13 cellular contexts compared by ENCODE assay signal in genomic region chr1:87030740-87031400, GRCh38.
DNase-seq lines count a peak whose midpoint lies in the region; ATAC-seq, FAIRE-seq and TF ChIP-seq lines count a peak whose summit lies in the region.
"Had no signal": no experiment of that assay in that cellular context is flagged by ENCODE, and none has a peak within 500 bp of the region (broad histone marks: within the 10 kb centered on the region; RNA-seq: fewer than 3 reads in every experiment).

No MANE protein-coding gene starts in this region.

- TF ChIP-seq EP300 in K562 (IDR thresholded peaks at IDR 0.05; ENCODE audit: low read length): no peak

- no peaks in the 10 kb centered on the region for H3K9me3 ChIP-seq in K562 (replicated peaks; ENCODE audit: control insufficient read depth, insufficient read depth, low read depth, low read length)
- no peaks in the 10 kb centered on the region for H3K9me3 ChIP-seq in psoas muscle
- H3K9me3 ChIP-seq: pancreas had no signal

- peak; percentile 97 for ATAC-seq in GM18873 (IDR thresholded peaks at IDR 0.05; ENCODE audit: low FRiP score, unreplicated experiment)
- ATAC-seq in GM21529 (IDR thresholded peaks at IDR 0.05; ENCODE audit: unreplicated experiment): peak; percentile 91
- peak; percentile 96 for ATAC-seq in HG03066 (IDR thresholded peaks at IDR 0.05; ENCODE audit: low read depth, unreplicated experiment)
- peak; percentile 51 for ATAC-seq in K562
- ATAC-seq in psoas muscle: no peak
- ATAC-seq: pancreas had no signal

- intact Hi-C loops in K562 (cut with micrococcal nuclease): no loop called here
- intact Hi-C loops in psoas muscle (cut with DNase I): no loop called here

- no peak for TF ChIP-seq POLR2A in K562 (conservative IDR thresholded peaks at IDR 0.05)

- in situ Hi-C loops in K562 (cut with MboI): no loop called here

- no peaks in the 10 kb centered on the region for H3K27me3 ChIP-seq in K562 (ENCODE audit: control insufficient read depth in 2 of 2, insufficient read depth in 2 of 2, low read length in 2 of 2)
- no peaks in the 10 kb centered on the region for H3K27me3 ChIP-seq in psoas muscle (ENCODE audit: insufficient read depth in 3 of 3, low read length in 2 of 3)
- H3K27me3 ChIP-seq: pancreas had no signal

- DNase-seq in K562 (ENCODE audit: extremely low read depth in 1 of 4, low spot score in 3 of 4): no peak
- no peak for DNase-seq in activated CD4-positive, alpha-beta T cell treated with anti-CD3 and anti-CD28 coated beads, Interleukin-2, amount 50 U/mL, for 48 hours
- no peak for DNase-seq in NCI-H2107 (lab: John Stamatoyannopoulos, UW)
- no peak for DNase-seq in psoas muscle
- DNase-seq in DMS 273 (lab: John Stamatoyannopoulos, UW; ENCODE audit: unreplicated experiment): no peak
- DNase-seq: activated naive CD8-positive, alpha-beta T cell treated with anti-CD3 and anti-CD28 coated beads, Interleukin-2, amount 10 ng/mL, durations not matched to agents 7 days and 5 days; CD4-positive, CD25-positive, alpha-beta regulatory T cell; NCI-H510A treated with DMSO at 0.1 percent for 48 hours; pancreas; stimulated activated CD4-positive, alpha-beta T cell treated with anti-CD3 and anti-CD28 coated beads, Interleukin-2, amount 100 ng/mL, for 24 hours had no signal

- H3K36me3 ChIP-seq in K562 (ENCODE audit: control insufficient read depth, insufficient read depth, low read length) (no peaks in the 10 kb centered on the region; the same call in 2 of the 3 replicates), psoas muscle (ENCODE audit: insufficient read depth in 1 of 2, low read depth in 1 of 2) (no peaks in the 10 kb centered on the region)
- H3K36me3 ChIP-seq: pancreas had no signal

- WGBS in K562 (ENCODE audit: insufficient coverage, low coverage, missing lambda C conversion rate): 56% methylated on average over 7 of the region's 7 CpGs
- WGBS in psoas muscle, 3 donors: 89 to 95% (median 93%) methylated on average over 7 of the region's 7 CpGs

- no peaks in the 10 kb centered on the region for H3K9me1 ChIP-seq in K562 (ENCODE audit: control insufficient read depth, insufficient read depth, low read length)

- POLR2A ChIA-PET in K562 (lab: Yijun Ruan, JAX): interaction anchor here (0.5 kb wide), 1 partner anchor 9 kb away, joined by 3 read pairs; no protein-coding TSS in a partner anchor

- no peak for TF ChIP-seq RAD21 in K562 (CRISPR knock-in tag; conservative IDR thresholded peaks at IDR 0.05 in 1 of 2, IDR thresholded peaks at IDR 0.05 in 1 of 2)

- H3K4me2 ChIP-seq in K562 (ENCODE audit: insufficient read depth, low read length): no peak overlapping the region

- H3K27ac ChIP-seq in K562 (ENCODE audit: extremely low read depth, low read depth, low read length): no peak overlapping the region
- H3K27ac ChIP-seq in psoas muscle: no peak overlapping the region
- H3K27ac ChIP-seq: pancreas had no signal

- H2AFZ ChIP-seq in K562 (ENCODE audit: low read depth, low read length): no peak overlapping the region

- H4K20me1 ChIP-seq in K562 (replicated peaks; ENCODE audit: control insufficient read depth, insufficient read depth, low read length): no peaks in the 10 kb centered on the region

- H3K4me3 ChIP-seq in K562 (no peak overlapping the region), psoas muscle (no peak overlapping the region)
- H3K4me3 ChIP-seq: pancreas had no signal

- CTCF ChIA-PET in K562 (lab: Yijun Ruan, JAX; ENCODE audit: low intra/inter-chr PET ratio): no interaction called here

- no peak for TF ChIP-seq CTCF in K562 (IDR thresholded peaks at IDR 0.05 in 2 of 3, conservative IDR thresholded peaks at IDR 0.05 in 1 of 3; ENCODE audit: insufficient read depth in 2 of 3, low read depth in 1 of 3, low read length in 3 of 3)
- TF ChIP-seq CTCF in psoas muscle (IDR thresholded peaks at IDR 0.05): no peak

- FAIRE-seq in K562 (lab: Jason Lieb, UNC): no peak
- FAIRE-seq: pancreas had no signal

- no TSS peak for BruUV-seq in K562 (replicated peaks; lab: Mats Ljungman, UMichigan)

- H3K4me1 ChIP-seq in K562 (replicated peaks in 1 of 2; ENCODE audit: control insufficient read depth in 2 of 2, insufficient read depth in 2 of 2, low read length in 2 of 2) (no peaks in the 10 kb centered on the region; a peak in 1 of 5 replicates), psoas muscle (no peaks in the 10 kb centered on the region)
- H3K4me1 ChIP-seq: pancreas had no signal

- H3K79me2 ChIP-seq in K562 (ENCODE audit: control insufficient read depth, insufficient read depth, low read length): peaks cover 52% of the 10 kb centered on the region

- H3K9ac ChIP-seq in K562 (ENCODE audit: insufficient read depth in 1 of 2, low read depth in 2 of 2, low read length in 2 of 2): no peak overlapping the region

TF ChIP-seq in K562, 482 proteins besides CTCF, POLR2A, EP300 and RAD21:
- no peak for TF ChIP-seq HNRNPLL (IDR thresholded peaks at IDR 0.05; ENCODE audit: low read depth, low read length, poor library complexity, severe bottlenecking)
- no peak for TF ChIP-seq GTF2A2 (tag; IDR thresholded peaks at IDR 0.05)
- no peak for TF ChIP-seq ATF7 (IDR thresholded peaks at IDR 0.05)
- TF ChIP-seq HOXB6 (CRISPR knock-in tag; IDR thresholded peaks at IDR 0.05; ENCODE audit: borderline replicate concordance): no peak
- no peak for TF ChIP-seq STAG1 (CRISPR knock-in tag; IDR thresholded peaks at IDR 0.05; ENCODE audit: borderline replicate concordance)
- no peak for TF ChIP-seq POLR2AphosphoS2 (IDR thresholded peaks at IDR 0.05; ENCODE audit: low read length)
- TF ChIP-seq CREBBP (IDR thresholded peaks at IDR 0.05; ENCODE audit: low read depth, low read length): no peak
- no peak for TF ChIP-seq ZNF79 (CRISPR knock-in tag; IDR thresholded peaks at IDR 0.05; ENCODE audit: low read depth)
- no peak for TF ChIP-seq KDM1A (IDR thresholded peaks at IDR 0.05)
- TF ChIP-seq HNRNPUL1 (IDR thresholded peaks at IDR 0.05; ENCODE audit: low read length): no peak
- no peak for TF ChIP-seq FOXP1 (CRISPR knock-in tag; IDR thresholded peaks at IDR 0.05)
- no peak for TF ChIP-seq RBBP5 (IDR thresholded peaks at IDR 0.05; ENCODE audit: borderline replicate concordance, insufficient read depth, low read length, poor library complexity, severe bottlenecking)
- TF ChIP-seq SIN3A (IDR thresholded peaks at IDR 0.05; ENCODE audit: borderline replicate concordance in 2 of 2, control insufficient read depth in 1 of 2, low read depth in 2 of 2, low read length in 2 of 2): no peak
- TF ChIP-seq ZNF77 (CRISPR knock-in tag; IDR thresholded peaks at IDR 0.05): no peak
- no peak for TF ChIP-seq TCF7 (IDR thresholded peaks at IDR 0.05; ENCODE audit: borderline replicate concordance)
- no peak for TF ChIP-seq GABPA (tag; conservative IDR thresholded peaks at IDR 0.05; ENCODE audit: low read depth)
- TF ChIP-seq SPI1 (IDR thresholded peaks at IDR 0.05; ENCODE audit: borderline replicate concordance, low read depth, low read length): no peak
- TF ChIP-seq CREM (IDR thresholded peaks at IDR 0.05; ENCODE audit: low read depth): no peak
- TF ChIP-seq CXXC5 (CRISPR knock-in tag; IDR thresholded peaks at IDR 0.05): no peak

Comparison
In these comparisons a context has a peak if more than half of its experiments do, and no peak if none do; other contexts are left out.
1. ATAC-seq: peak in GM18873 (single experiment), GM21529 (single experiment), HG03066 (single experiment) and K562 (single experiment); none in psoas muscle (0 of 4).